In the genomic region with DNA sequence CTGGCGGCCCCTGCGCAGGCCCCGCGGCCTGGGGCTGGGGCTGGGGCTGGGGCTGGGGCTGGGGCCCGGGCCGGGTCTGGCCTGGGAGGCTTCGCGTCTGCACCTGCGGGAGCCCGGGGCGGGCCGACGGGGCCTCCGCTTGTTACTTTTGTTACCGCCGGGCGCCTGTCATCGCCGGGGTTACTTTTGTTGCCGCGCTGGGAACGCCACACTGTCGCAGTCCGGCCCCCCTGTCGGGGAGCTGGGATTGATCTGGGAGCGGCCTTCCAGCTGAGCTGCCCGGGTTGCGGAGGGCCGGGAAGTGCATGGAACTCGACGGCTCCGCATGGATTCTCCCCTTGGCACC, we compare ENCODE assay signal across 8 cellular contexts. TPM values are rescaled to one million over a fixed set of nuclear protein-coding genes. Genes with fewer than 3 reads are reported as not detected.
DNase-seq lines count a peak whose midpoint lies in the region; ATAC-seq, FAIRE-seq and TF ChIP-seq lines count a peak whose summit lies in the region.

No MANE protein-coding gene starts in this region.

- CTCF ChIA-PET in SK-N-SH (lab: Yijun Ruan, JAX): interaction anchor here (2.6 kb wide), 1 partner anchor 10 kb away, joined by 13 read pairs; no protein-coding TSS in a partner anchor

- TF ChIP-seq EP300 in SK-N-SH (IDR thresholded peaks at IDR 0.05; ENCODE audit: borderline replicate concordance in 1 of 2, low read depth in 1 of 2, low read length in 1 of 2): no peak

- no peaks in the 10 kb centered on the region for H3K9me2 ChIP-seq in SK-N-SH

- H3K4me3 ChIP-seq in heart right ventricle: peak overlapping the region; percentile 72 to 100 (median 95)
- H3K4me3 ChIP-seq in SK-N-SH (ENCODE audit: low read depth in 2 of 2, low read length in 1 of 2): peak overlapping the region; percentile 85 to 92
- H3K4me3 ChIP-seq in fibroblast of mammary gland (ENCODE audit: control insufficient read depth, low read depth, low read length): peak overlapping the region; percentile 66
- peak overlapping the region; percentile 94 to 98 (median 98) for H3K4me3 ChIP-seq in pancreas

- H3K36me3 ChIP-seq in heart right ventricle: peaks cover 4 to 51% (median 31%) of the 10 kb centered on the region in 9 donors
- peaks cover 19 to 31% of the 10 kb centered on the region in 2 experiments for H3K36me3 ChIP-seq in SK-N-SH (replicated peaks in 1 of 2; ENCODE audit: control insufficient read depth in 1 of 2, insufficient read depth in 2 of 2, low read length in 1 of 2)
- H3K36me3 ChIP-seq in pancreas: peaks cover 0 to 24% (median 10%) of the 10 kb centered on the region in 3 donors

- intact Hi-C loops in heart right ventricle (cut with DNase I): loop anchor here in 6 of 10 donors (5.0 to 10.0 kb wide), 3 partner anchors 138 to 303 kb away; no protein-coding TSS in a partner anchor
- intact Hi-C loops in Right ventricle myocardium superior (cut with DNase I): loop anchor here (5.0 kb wide), 1 partner anchor 133 kb away; no protein-coding TSS in a partner anchor
- intact Hi-C loops in pancreas (cut with DNase I): loop anchor here in 1 of 3 donors (5.0 kb wide), 1 partner anchor 133 kb away; no protein-coding TSS in a partner anchor

- POLR2A ChIA-PET in SK-N-SH (lab: Yijun Ruan, JAX): interaction anchor here (1.0 kb wide), 1 partner anchor 14 kb away, joined by 3 read pairs; no protein-coding TSS in a partner anchor

- DNase-seq in heart right ventricle (no peak), Right ventricle myocardium superior (no peak), SK-N-SH (peak; percentile 69), fibroblast of mammary gland (ENCODE audit: low read depth) (no peak), pancreas (no peak), GM19240 (ENCODE audit: insufficient read length, low spot score) (no peak), SW480 (ENCODE audit: low spot score) (no peak), hippocampal formation (lab: John Stamatoyannopoulos, UW) (no peak)

- H3K27me3 ChIP-seq in heart right ventricle (no peaks in the 10 kb centered on the region), SK-N-SH (ENCODE audit: insufficient read depth) (no peaks in the 10 kb centered on the region), pancreas (no peaks in the 10 kb centered on the region)

- no peak for FAIRE-seq in pancreas (lab: Jason Lieb, UNC)

- H2AFZ ChIP-seq in SK-N-SH (ENCODE audit: low read depth): no peak overlapping the region

- H3K4me1 ChIP-seq in heart right ventricle (peaks cover 19 to 68% (median 59%) of the 10 kb centered on the region in 9 donors), SK-N-SH (ENCODE audit: control insufficient read depth in 1 of 2, insufficient read depth in 2 of 2, low read depth in 1 of 2, low read length in 1 of 2) (peaks cover 10 to 27% of the 10 kb centered on the region in 2 experiments; a peak in 2 of 4 replicates), pancreas (peaks cover 7 to 11% (median 9%) of the 10 kb centered on the region in 3 donors)

- TF ChIP-seq CTCF in heart right ventricle (IDR thresholded peaks at IDR 0.05) (no peak), SK-N-SH (IDR thresholded peaks at IDR 0.05) (no peak), fibroblast of mammary gland (conservative IDR thresholded peaks at IDR 0.05; ENCODE audit: control insufficient read depth, insufficient read depth, low read depth, low read length) (no peak), pancreas (IDR thresholded peaks at IDR 0.05) (no peak)

- no peak for TF ChIP-seq RAD21 in SK-N-SH (IDR thresholded peaks at IDR 0.05; ENCODE audit: low read length)

- no peaks in the 10 kb centered on the region for H3K9me3 ChIP-seq in heart right ventricle
- H3K9me3 ChIP-seq in SK-N-SH: no peaks in the 10 kb centered on the region
- H3K9me3 ChIP-seq in pancreas: no peaks in the 10 kb centered on the region

- H3K79me2 ChIP-seq in SK-N-SH (ENCODE audit: insufficient read depth): peaks cover 30% of the 10 kb centered on the region

- peaks cover 12% of the 10 kb centered on the region for H3F3A ChIP-seq in SK-N-SH (replicated peaks; ENCODE audit: insufficient read depth)

- peak overlapping the region; percentile 80 for H3K9ac ChIP-seq in SK-N-SH

- H3K4me2 ChIP-seq in SK-N-SH: peak overlapping the region; percentile 96

- peak overlapping the region; percentile 66 to 96 (median 86) for H3K27ac ChIP-seq in heart right ventricle
- peak overlapping the region in 1 of 2 experiments; percentile 39; a peak in 1 of 4 replicates for H3K27ac ChIP-seq in SK-N-SH (ENCODE audit: low read depth in 2 of 2, low read length in 1 of 2)
- peak overlapping the region in 3 of 4 donors; percentile 42 to 71 (median 70) for H3K27ac ChIP-seq in pancreas

- ATAC-seq in heart right ventricle (peak in 3 of 8 donors; percentile 1 to 6 (median 4)), Right ventricle myocardium superior (ENCODE audit: poor library complexity) (no peak), pancreas (peak; percentile 16 to 59 (median 38))

- 0% methylated on average over 29 to 32 of the region's 32 CpGs for WGBS in heart right ventricle, 2 donors
- WGBS in SK-N-SH (ENCODE audit: low lambda C conversion rate): 0% methylated on average over 11 of the region's 32 CpGs
- 0% methylated on average over 31 to 32 of the region's 32 CpGs for WGBS in pancreas, 2 donors

- peaks cover 30% of the 10 kb centered on the region for H4K20me1 ChIP-seq in SK-N-SH (ENCODE audit: insufficient read depth)

TF ChIP-seq in SK-N-SH, 30 proteins besides CTCF, POLR2A, EP300 and RAD21:
- TF ChIP-seq, protein P1, sequence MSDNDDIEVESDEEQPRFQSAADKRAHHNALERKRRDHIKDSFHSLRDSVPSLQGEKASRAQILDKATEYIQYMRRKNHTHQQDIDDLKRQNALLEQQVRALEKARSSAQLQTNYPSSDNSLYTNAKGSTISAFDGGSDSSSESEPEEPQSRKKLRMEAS (IDR thresholded peaks at IDR 0.05; ENCODE audit: low read depth): 0 out of 2 replicates have a peak, but pooled peaks have one; percentile 16
- TF ChIP-seq POLR2AphosphoS5 (IDR thresholded peaks at IDR 0.05; ENCODE audit: low read depth, low read length): no peak
TF ChIP-seq in SK-N-SH: peak in this region for 1.

RNA-seq across cellular contexts. Expression of a gene that starts 0.7 kb away (rescaled TPM):
- total RNA-seq in heart right ventricle (10 to 100 TPM; 13.0 to 37.5 (median 16.8) TPM), Right ventricle myocardium superior (17.8 TPM), pancreas (10 to 100 TPM; 18.1 to 25.4 (median 21.0) TPM)
- polyA plus RNA-seq in heart right ventricle (10 to 100 TPM; 17.7 to 34.5 TPM), SK-N-SH (2012; rRNA removed) (52.9 and 60.8 TPM in 2 replicates), pancreas (10 to 100 TPM; 50.8 to 79.5 TPM)
- polyA plus RNA-seq in SK-N-SH (2012; cell fraction: cytosol; rRNA removed): 25.9 and 35.3 TPM in 2 replicates
- polyA plus RNA-seq in SK-N-SH (2012; cell fraction: nucleus; rRNA removed): 96.1 and 137 TPM in 2 replicates

RNA-seq across cellular contexts. Expression of a gene that starts 9.1 kb away (rescaled TPM):
- total RNA-seq in heart right ventricle (1 to 10 TPM; 6.8 to 10.0 (median 8.1) TPM), Right ventricle myocardium superior (10.2 TPM), pancreas (1 to 10 TPM; 2.6 to 4.4 (median 3.7) TPM)
- polyA plus RNA-seq in heart right ventricle (10 to 100 TPM in 1 of 2 donors, 1 to 10 TPM in 1; 6.5 to 10.8 TPM), SK-N-SH (2012; rRNA removed) (20.0 and 22.0 TPM in 2 replicates), pancreas (10 to 100 TPM in 1 of 2 donors, 1 to 10 TPM in 1; 5.3 to 11.3 TPM)
- polyA plus RNA-seq in SK-N-SH (2012; cell fraction: cytosol; rRNA removed): 18.2 and 20.7 TPM in 2 replicates
- polyA plus RNA-seq in SK-N-SH (2012; cell fraction: nucleus; rRNA removed): 22.9 and 26.5 TPM in 2 replicates

RNA-seq across cellular contexts. Expression of a gene that starts 11.5 kb away (rescaled TPM):
- total RNA-seq in heart right ventricle: 1 to 10 TPM in 8 of 10 donors, under 1 TPM in 2; 0.45 to 3.6 (median 1.8) TPM
- 10 to 100 TPM in 1 of 2 donors, 1 to 10 TPM in 1; 4.5 to 15.2 TPM for polyA plus RNA-seq in heart right ventricle
- total RNA-seq in Right ventricle myocardium superior: 2.7 TPM
- 1.3 and 2.5 TPM in 2 replicates for polyA plus RNA-seq in SK-N-SH (2012; rRNA removed)
- polyA plus RNA-seq in SK-N-SH (2012; cell fraction: cytosol; rRNA removed): 1.2 and 1.7 TPM in 2 replicates
- 6.2 and 7.8 TPM in 2 replicates for polyA plus RNA-seq in SK-N-SH (2012; cell fraction: nucleus; rRNA removed)
- 10 to 100 TPM in 1 of 6 donors, 1 to 10 TPM in 5; 1.7 to 35.2 (median 7.3) TPM for total RNA-seq in pancreas
- 100 to 1,000 TPM; 149 to 183 TPM for polyA plus RNA-seq in pancreas

RNA-seq across cellular contexts. Expression of a gene that starts 56.3 kb away (rescaled TPM):
- total RNA-seq in heart right ventricle: 1 to 10 TPM; 3.5 to 8.3 (median 6.5) TPM
- polyA plus RNA-seq in heart right ventricle: 1 to 10 TPM; 2.5 to 3.4 TPM
- 6.1 TPM for total RNA-seq in Right ventricle myocardium superior
- 10.1 and 11.2 TPM in 2 replicates for polyA plus RNA-seq in SK-N-SH (2012; rRNA removed)
- 14.5 and 14.6 TPM in 2 replicates for polyA plus RNA-seq in SK-N-SH (2012; cell fraction: cytosol; rRNA removed)
- polyA plus RNA-seq in SK-N-SH (2012; cell fraction: nucleus; rRNA removed): 8.8 and 12.4 TPM in 2 replicates
- total RNA-seq in pancreas: 1 to 10 TPM; 3.5 to 4.9 (median 4.0) TPM
- 1 to 10 TPM; 2.5 to 4.9 TPM for polyA plus RNA-seq in pancreas
